ENCODE assay signal across 18 cellular contexts in the genomic region with DNA sequence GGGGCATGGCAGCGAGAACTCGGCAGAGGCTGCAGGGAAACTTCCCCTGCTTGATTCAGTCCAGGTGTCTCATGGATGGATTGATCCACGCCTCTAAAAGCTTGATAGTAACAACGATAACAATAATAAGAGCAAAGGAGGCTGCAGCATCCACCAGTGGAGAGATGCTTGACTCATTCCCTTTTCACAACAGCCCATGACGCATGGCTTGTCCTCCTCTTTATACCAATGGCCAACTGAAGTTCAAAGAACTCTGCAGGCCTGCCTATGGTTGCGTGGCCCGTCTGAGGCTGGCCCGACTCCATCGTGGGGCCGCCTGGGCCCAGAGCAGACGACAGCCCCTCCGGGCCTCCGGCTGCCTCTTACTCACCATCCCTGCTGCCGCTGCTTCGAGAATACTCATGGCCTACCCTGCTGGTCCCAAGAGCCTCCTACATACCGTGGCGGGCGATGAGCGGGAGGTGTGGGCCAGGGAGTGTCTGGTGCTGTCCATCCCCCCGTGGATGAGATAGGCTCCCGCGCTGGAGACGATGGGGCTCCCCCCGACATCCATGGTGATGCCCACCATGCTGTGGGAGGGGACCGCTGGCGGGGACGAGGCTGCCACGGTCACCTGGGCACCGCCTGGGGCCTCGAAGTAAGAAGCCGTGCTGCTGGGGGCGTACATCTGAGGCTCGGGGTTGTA.
DNase-seq lines count a peak whose midpoint lies in the region; ATAC-seq, FAIRE-seq and TF ChIP-seq lines count a peak whose summit lies in the region.
"Had no signal": no experiment of that assay in that cellular context is flagged by ENCODE, and none has a peak within 500 bp of the region (broad histone marks: within the 10 kb centered on the region; RNA-seq: fewer than 3 reads in every experiment).

No MANE protein-coding gene starts in this region.

- H3K9me1 ChIP-seq in K562 (ENCODE audit: control insufficient read depth, insufficient read depth, low read length) = no peaks in the 10 kb centered on the region

- TF ChIP-seq RAD21 in K562 (CRISPR knock-in tag; conservative IDR thresholded peaks at IDR 0.05 in 1 of 2, IDR thresholded peaks at IDR 0.05 in 1 of 2) = no peak

- CTCF ChIA-PET in activated CD4-positive, alpha-beta T cell treated with anti-CD3 and anti-CD28 coated beads for 36 hours (lab: Charles Lee) = interaction anchor here (1.5 kb wide), 1 partner anchor 8 kb away, joined by 5 read pairs; no protein-coding TSS in a partner anchor
- CTCF ChIA-PET in K562 (lab: Yijun Ruan, JAX; ENCODE audit: low intra/inter-chr PET ratio) = no interaction called here

- BruUV-seq in K562 (replicated peaks; lab: Mats Ljungman, UMichigan) = no TSS peak

- intact Hi-C loops in activated CD4-positive, alpha-beta T cell treated with anti-CD3 and anti-CD28 coated beads for 36 hours (cut with DNase I, micrococcal nuclease) = no loop called here
- intact Hi-C loops in K562 (cut with micrococcal nuclease) = loop anchor here (10.0 kb wide), 1 partner anchor 825 kb away; no protein-coding TSS in a partner anchor

- in situ Hi-C loops in K562 (cut with MboI) = no loop called here

- TF ChIP-seq CTCF in K562 (IDR thresholded peaks at IDR 0.05 in 2 of 3, conservative IDR thresholded peaks at IDR 0.05 in 1 of 3; ENCODE audit: insufficient read depth in 2 of 3, low read depth in 1 of 3, low read length in 3 of 3) (no peak), osteocyte (IDR thresholded peaks at IDR 0.05) (no peak)

- no peak overlapping the region for H2AFZ ChIP-seq in K562 (ENCODE audit: low read depth, low read length)

- H3K27ac Mint-ChIP-seq in activated CD4-positive, alpha-beta T cell treated with anti-CD3 and anti-CD28 coated beads for 36 hours = peak overlapping the region; percentile 82
- no peak overlapping the region for H3K27ac Mint-ChIP-seq in osteocyte (ENCODE audit: unreplicated experiment)

- peaks cover 20% of the 10 kb centered on the region for H3K4me1 Mint-ChIP-seq in activated CD4-positive, alpha-beta T cell treated with anti-CD3 and anti-CD28 coated beads for 36 hours
- no peaks in the 10 kb centered on the region for H3K4me1 Mint-ChIP-seq in osteocyte (ENCODE audit: unreplicated experiment)

- peaks cover 3% of the 10 kb centered on the region for H3K36me3 Mint-ChIP-seq in activated CD4-positive, alpha-beta T cell treated with anti-CD3 and anti-CD28 coated beads for 36 hours (ENCODE audit: low read depth)
- no peaks in the 10 kb centered on the region for H3K36me3 Mint-ChIP-seq in osteocyte (ENCODE audit: unreplicated experiment)

- H3K9ac ChIP-seq in K562 (ENCODE audit: insufficient read depth in 1 of 2, low read depth in 2 of 2, low read length in 2 of 2) = no peak overlapping the region

- POLR2A ChIA-PET in activated CD4-positive, alpha-beta T cell treated with anti-CD3 and anti-CD28 coated beads for 36 hours (lab: Charles Lee) = no interaction called here
- POLR2A ChIA-PET in K562 (lab: Yijun Ruan, JAX) = no interaction called here

- peaks cover 3% of the 10 kb centered on the region; the same call in 1 of the 3 replicates for H3K36me3 ChIP-seq in K562 (ENCODE audit: control insufficient read depth, insufficient read depth, low read length)
- H3K36me3 ChIP-seq: SJSA1 had no signal

- H3K27me3 ChIP-seq in K562 (ENCODE audit: control insufficient read depth in 2 of 2, insufficient read depth in 2 of 2, low read length in 2 of 2) = no peaks in the 10 kb centered on the region
- H3K27me3 ChIP-seq: SJSA1 had no signal

- no peaks in the 10 kb centered on the region for H3K9me3 ChIP-seq in K562 (replicated peaks; ENCODE audit: control insufficient read depth, insufficient read depth, low read depth, low read length)
- H3K9me3 ChIP-seq: SJSA1 had no signal

- peaks cover 0 to 5% of the 10 kb centered on the region in 2 experiments; a peak in 1 of 5 replicates for H3K4me1 ChIP-seq in K562 (replicated peaks in 1 of 2; ENCODE audit: control insufficient read depth in 2 of 2, insufficient read depth in 2 of 2, low read length in 2 of 2)
- H3K4me1 ChIP-seq: SJSA1 had no signal

- DNase-seq in activated CD4-positive, alpha-beta T cell treated with anti-CD3 and anti-CD28 coated beads for 36 hours = peak; percentile 25
- DNase-seq in activated CD4-positive, alpha-beta T cell treated with anti-CD3 and anti-CD28 coated beads, Interleukin-2, amount 50 U/mL, for 4 hours = no peak
- DNase-seq in K562 (ENCODE audit: extremely low read depth in 1 of 4, low spot score in 3 of 4) (no peak), osteocyte (ENCODE audit: extremely low spot score, unreplicated experiment) (peak; percentile 82), SIG-M5 (lab: John Stamatoyannopoulos, UW) (no peak), NCI-H1930 (lab: John Stamatoyannopoulos, UW) (no peak), hippocampal formation (lab: John Stamatoyannopoulos, UW) (no peak)
- DNase-seq: 8988T, cerebellar nuclear complex, DMS79 treated with DMSO at 0.1 percent for 48 hours, NCI-H1092, NCI-H226, occipital lobe, substantia nigra had no signal

- no peaks in the 10 kb centered on the region for H3K79me2 ChIP-seq in K562 (ENCODE audit: control insufficient read depth, insufficient read depth, low read length)

- no peaks in the 10 kb centered on the region for H4K20me1 ChIP-seq in K562 (replicated peaks; ENCODE audit: control insufficient read depth, insufficient read depth, low read length)

- peak; percentile 37 for ATAC-seq in activated CD4-positive, alpha-beta T cell treated with anti-CD3 and anti-CD28 coated beads for 36 hours
- ATAC-seq in HG03108 (IDR thresholded peaks at IDR 0.05; ENCODE audit: unreplicated experiment) (peak; percentile 17), K562 (no peak)

- H3K9me3 Mint-ChIP-seq in activated CD4-positive, alpha-beta T cell treated with anti-CD3 and anti-CD28 coated beads for 36 hours (ENCODE audit: low read depth) = no peaks in the 10 kb centered on the region
- H3K9me3 Mint-ChIP-seq in osteocyte (ENCODE audit: unreplicated experiment) = no peaks in the 10 kb centered on the region

- no peak for FAIRE-seq in K562 (lab: Jason Lieb, UNC)
- FAIRE-seq: islet of Langerhans had no signal

- no peak for TF ChIP-seq POLR2A in K562 (conservative IDR thresholded peaks at IDR 0.05)

- H3K27ac ChIP-seq in K562 (ENCODE audit: extremely low read depth, low read depth, low read length) = no peak overlapping the region
- H3K27ac ChIP-seq: SJSA1 had no signal

- H3K27me3 Mint-ChIP-seq in activated CD4-positive, alpha-beta T cell treated with anti-CD3 and anti-CD28 coated beads for 36 hours = no peaks in the 10 kb centered on the region
- H3K27me3 Mint-ChIP-seq in osteocyte (ENCODE audit: unreplicated experiment) = no peaks in the 10 kb centered on the region

- no peak overlapping the region for H3K4me2 ChIP-seq in K562 (ENCODE audit: insufficient read depth, low read length)
- H3K4me2 ChIP-seq: smooth muscle cell had no signal

- H3K4me3 ChIP-seq in K562 = no peak overlapping the region
- H3K4me3 ChIP-seq: SJSA1, smooth muscle cell had no signal

- no peak for TF ChIP-seq EP300 in K562 (IDR thresholded peaks at IDR 0.05; ENCODE audit: low read length)

- H3K4me3 Mint-ChIP-seq in activated CD4-positive, alpha-beta T cell treated with anti-CD3 and anti-CD28 coated beads for 36 hours = no peak overlapping the region
- H3K4me3 Mint-ChIP-seq in osteocyte (ENCODE audit: unreplicated experiment) = no peak overlapping the region

- WGBS in K562 (ENCODE audit: insufficient coverage, low coverage, missing lambda C conversion rate) = 85% methylated on average over 23 of the region's 33 CpGs

TF ChIP-seq in K562, 482 proteins besides CTCF, POLR2A, EP300 and RAD21:
- TF ChIP-seq ZKSCAN3 (CRISPR knock-in tag; IDR thresholded peaks at IDR 0.05) = no peak
- TF ChIP-seq POLR2G (IDR thresholded peaks at IDR 0.05; ENCODE audit: low read depth, low read length) = 0 out of 2 replicates have a peak, but pooled peaks have one; percentile 24
- TF ChIP-seq TEAD1 (CRISPR knock-in tag; IDR thresholded peaks at IDR 0.05) = no peak
- TF ChIP-seq GTF2E2 (tag; IDR thresholded peaks at IDR 0.05) = no peak

Comparison
In these comparisons a context has a peak if more than half of its experiments do, and no peak if none do; other contexts are left out.
1. DNase-seq: peak in activated CD4-positive, alpha-beta T cell treated with anti-CD3 and anti-CD28 coated beads for 36 hours (single experiment) and osteocyte (single experiment); none in activated CD4-positive, alpha-beta T cell treated with anti-CD3 and anti-CD28 coated beads, Interleukin-2, amount 50 U/mL, for 4 hours (0 of 2), K562 (0 of 4), SIG-M5 (single experiment), NCI-H1930 (0 of 2) and hippocampal formation (0 of 2).